ENCODE assay signal across 8 cellular contexts in the genomic region with DNA sequence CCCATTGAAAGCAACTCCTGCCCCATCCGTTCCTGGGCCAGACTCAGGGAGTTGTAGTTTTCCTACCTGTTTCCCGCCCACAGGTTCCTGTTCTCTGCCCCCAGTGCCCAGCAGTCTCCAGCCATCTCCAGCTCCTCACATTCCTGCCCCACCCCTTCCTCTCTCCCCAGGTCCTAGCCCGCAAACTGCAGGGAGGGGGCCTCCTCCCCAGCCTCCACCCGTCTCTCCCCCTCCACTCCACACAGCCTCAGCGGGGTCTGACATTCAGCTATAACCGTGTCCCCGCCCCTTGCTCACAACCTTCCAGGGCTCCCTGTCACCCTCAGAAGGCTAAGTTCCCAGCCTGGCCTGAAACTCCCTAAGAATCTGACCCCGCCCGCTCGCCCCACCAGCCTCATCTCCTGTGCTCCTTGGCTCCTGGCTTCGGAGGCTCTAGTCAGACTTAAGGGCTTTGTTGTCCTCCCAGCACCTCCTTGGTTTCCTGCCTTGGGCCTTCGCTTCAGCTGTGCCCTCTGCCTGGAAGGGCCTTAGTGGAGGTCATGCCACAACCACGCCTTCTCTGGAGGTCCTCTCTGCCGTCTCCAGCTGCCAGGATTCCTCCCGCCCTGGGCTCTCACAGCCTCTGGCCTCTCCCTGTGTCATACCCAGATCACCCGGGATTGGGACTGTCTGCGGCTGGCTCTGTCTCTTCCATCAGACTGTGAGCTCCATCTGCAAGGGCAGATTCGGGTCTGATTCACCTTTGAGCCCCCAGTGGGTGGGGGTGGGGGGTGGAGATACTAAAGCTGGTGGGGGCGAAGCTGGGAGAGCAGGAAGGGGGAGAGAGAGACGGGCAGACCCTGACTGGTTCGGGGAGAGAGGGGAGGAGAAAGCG. TPM values are rescaled to one million over a fixed set of nuclear protein-coding genes. Genes with fewer than 3 reads are reported as not detected.
DNase-seq lines count a peak whose midpoint lies in the region; TF ChIP-seq lines count a peak whose summit lies in the region.

No MANE protein-coding gene starts in this region.

- peak overlapping the region; percentile 66 for H3K9ac ChIP-seq in mucosa of stomach (ENCODE audit: low read length)

- H3K27ac Mint-ChIP-seq in activated naive CD4-positive, alpha-beta T cell treated with anti-CD3 and anti-CD28 coated beads, Interleukin-2, amount 50 U/mL, for 24 hours: no peak overlapping the region

- peaks cover 20% of the 10 kb centered on the region for H3K4me1 Mint-ChIP-seq in activated naive CD4-positive, alpha-beta T cell treated with anti-CD3 and anti-CD28 coated beads, Interleukin-2, amount 50 U/mL, for 24 hours

- H3K36me3 ChIP-seq in esophagus squamous epithelium: peaks cover 0 to under 1% (median 0%) of the 10 kb centered on the region in 3 donors
- H3K36me3 ChIP-seq in mucosa of stomach (ENCODE audit: control insufficient read depth, insufficient read depth, low read length): no peaks in the 10 kb centered on the region
- no peaks in the 10 kb centered on the region for H3K36me3 ChIP-seq in vagina

- no peak for DNase-seq in activated naive CD4-positive, alpha-beta T cell treated with anti-CD3 and anti-CD28 coated beads, Interleukin-2, amount 50 U/mL, for 16 hours
- peak; percentile 61 for DNase-seq in UCSD-AML1 (lab: John Stamatoyannopoulos, UW; ENCODE audit: unreplicated experiment)
- no peak for DNase-seq in esophagus squamous epithelium (lab: John Stamatoyannopoulos, UW)
- DNase-seq in vagina (ENCODE audit: extremely low spot score in 2 of 2): no peak
- DNase-seq in NK-92 treated with Interleukin-12 subunit alpha and Interleukin-12 subunit beta, amount 100 ng/mL, for 24 hours (lab: John Stamatoyannopoulos, UW): no peak
- no peak for DNase-seq in HEK293T (ENCODE audit: extremely low spot score)

- intact Hi-C loops in esophagus squamous epithelium (cut with DNase I) (no loop called here), vagina (cut with DNase I) (loop anchor here (2.0 to 10.0 kb wide), 2 partner anchors 15 to 123 kb away; no protein-coding TSS in a partner anchor)

- no peaks in the 10 kb centered on the region for H3K9me3 ChIP-seq in esophagus squamous epithelium
- H3K9me3 ChIP-seq in mucosa of stomach (ENCODE audit: control insufficient read depth, low read length): no peaks in the 10 kb centered on the region
- no peaks in the 10 kb centered on the region for H3K9me3 ChIP-seq in vagina

- H3K27me3 ChIP-seq in esophagus squamous epithelium: no peaks in the 10 kb centered on the region
- H3K27me3 ChIP-seq in mucosa of stomach (ENCODE audit: control insufficient read depth, insufficient read depth, low read length): peaks cover 22% of the 10 kb centered on the region
- no peaks in the 10 kb centered on the region for H3K27me3 ChIP-seq in vagina

- H3K27ac ChIP-seq in esophagus squamous epithelium (peak overlapping the region; percentile 83 to 96 (median 90)), vagina (peak overlapping the region; percentile 97)

- TF ChIP-seq POLR2A in esophagus squamous epithelium (IDR thresholded peaks at IDR 0.05) (no peak), vagina (IDR thresholded peaks at IDR 0.05) (no peak)

- CTCF ChIA-PET in HEK293T (lab: Yijun Ruan, JAX): interaction anchor here (0.7 to 1.0 kb wide), 2 partner anchors 27 to 174 kb away, joined by 3 read pairs; no protein-coding TSS in a partner anchor

- no peaks in the 10 kb centered on the region for H3K27me3 Mint-ChIP-seq in activated naive CD4-positive, alpha-beta T cell treated with anti-CD3 and anti-CD28 coated beads, Interleukin-2, amount 50 U/mL, for 24 hours

- no peak for TF ChIP-seq CTCF in esophagus squamous epithelium (IDR thresholded peaks at IDR 0.05)
- TF ChIP-seq CTCF in vagina (IDR thresholded peaks at IDR 0.05): no peak

- H3K4me1 ChIP-seq in esophagus squamous epithelium: peaks cover 21 to 63% (median 38%) of the 10 kb centered on the region in 3 donors
- H3K4me1 ChIP-seq in mucosa of stomach (ENCODE audit: control insufficient read depth, insufficient read depth, low read length): peaks cover 15% of the 10 kb centered on the region
- H3K4me1 ChIP-seq in vagina: peaks cover 39% of the 10 kb centered on the region

- H3K4me3 Mint-ChIP-seq in activated naive CD4-positive, alpha-beta T cell treated with anti-CD3 and anti-CD28 coated beads, Interleukin-2, amount 50 U/mL, for 24 hours: peak overlapping the region; percentile 84

- H3K4me3 ChIP-seq in esophagus squamous epithelium: peak overlapping the region; percentile 60 to 80 (median 78)
- H3K4me3 ChIP-seq in mucosa of stomach (ENCODE audit: low read length): no peak overlapping the region
- H3K4me3 ChIP-seq in vagina: peak overlapping the region; percentile 64 to 96

- H3K9me3 Mint-ChIP-seq in activated naive CD4-positive, alpha-beta T cell treated with anti-CD3 and anti-CD28 coated beads, Interleukin-2, amount 50 U/mL, for 24 hours: no peaks in the 10 kb centered on the region

- WGBS in esophagus squamous epithelium, 2 donors: 10 to 17% methylated on average over 16 of the region's 22 CpGs

- POLR2A ChIA-PET in HEK293T (lab: Yijun Ruan, JAX): interaction anchor here (0.6 to 4.1 kb wide), 6 partner anchors 8 to 501 kb away, joined by 3 to 31 read pairs (median 4); a partner anchor contains a TSS

- H3K36me3 Mint-ChIP-seq in activated naive CD4-positive, alpha-beta T cell treated with anti-CD3 and anti-CD28 coated beads, Interleukin-2, amount 50 U/mL, for 24 hours: peaks cover 3% of the 10 kb centered on the region

TF ChIP-seq in HEK293T, 16 proteins besides CTCF, POLR2A, EP300 and RAD21:
- TF ChIP-seq FOXA1 (IDR thresholded peaks at IDR 0.05): no peak
- no peak for TF ChIP-seq FOXM1 (IDR thresholded peaks at IDR 0.05; ENCODE audit: borderline replicate concordance)
- TF ChIP-seq NFRKB (IDR thresholded peaks at IDR 0.05): no peak

RNA-seq across cellular contexts. Expression of a gene that starts 5.1 kb away (rescaled TPM):
- total RNA-seq in esophagus squamous epithelium (1 to 10 TPM; 2.8 to 7.9 (median 4.8) TPM), vagina (53.0 TPM)

RNA-seq across cellular contexts. Expression of a gene that starts 35.8 kb away (rescaled TPM):
- under 1 TPM in 1 of 4 donors, not detected in 3; 0.82 TPM for total RNA-seq in esophagus squamous epithelium
- 2.9 TPM for total RNA-seq in vagina

RNA-seq across cellular contexts. Expression of a gene that starts 41.4 kb away (rescaled TPM):
- 1 to 10 TPM in 1 of 4 donors, under 1 TPM in 1, not detected in 2; 0.97 to 2.9 TPM for total RNA-seq in esophagus squamous epithelium
- not detected for total RNA-seq in vagina

RNA-seq across cellular contexts. Expression of a gene that starts 57.8 kb away (rescaled TPM):
- total RNA-seq in esophagus squamous epithelium (under 1 TPM in 1 of 4 donors, not detected in 3; 0.94 TPM), vagina (0.49 TPM)
